ENCODE assay signal across 20 cellular contexts in genomic region chr17:61895391-61895790, GRCh38.
"Had no signal": no experiment of that assay in that cellular context is flagged by ENCODE, and none has a peak within 500 bp of the region (broad histone marks: within the 10 kb centered on the region; RNA-seq: fewer than 3 reads in every experiment).

No MANE protein-coding gene starts in this region.

- H3K27ac Mint-ChIP-seq: dendritic cell treated with granulocyte-macrophage colony-stimulating factor and Interleukin-4, amounts not matched to agents 40 ng/mL and 50 ng/mL, for 4 days; endodermal cell had no signal

- DNase-seq: colonic mucosa; cortex of kidney; dermis blood vessel endothelial cell; dorsolateral prefrontal cortex; effector CD4-positive, alpha-beta T cell; effector CD8-positive, alpha-beta T cell; effector memory CD4-positive, alpha-beta T cell; effector memory CD8-positive, alpha-beta T cell; endodermal cell; erythroblast; esophagus squamous epithelium; foreskin fibroblast; foreskin keratinocyte; foreskin melanocyte; gastrocnemius medialis; glutamatergic neuron; head of caudate nucleus; heart left ventricle; heart right ventricle had no signal

- H3K27me3 Mint-ChIP-seq: dendritic cell treated with granulocyte-macrophage colony-stimulating factor and Interleukin-4, amounts not matched to agents 40 ng/mL and 50 ng/mL, for 4 days; effector memory CD8-positive, alpha-beta T cell had no signal

- H3K4me3 Mint-ChIP-seq: dendritic cell treated with granulocyte-macrophage colony-stimulating factor and Interleukin-4, amounts not matched to agents 40 ng/mL and 50 ng/mL, for 4 days; effector memory CD8-positive, alpha-beta T cell; endodermal cell had no signal

- H3K9me3 Mint-ChIP-seq: dendritic cell treated with granulocyte-macrophage colony-stimulating factor and Interleukin-4, amounts not matched to agents 40 ng/mL and 50 ng/mL, for 4 days; effector memory CD8-positive, alpha-beta T cell; endodermal cell had no signal
